18 cellular contexts compared by ENCODE assay signal in the genomic region with DNA sequence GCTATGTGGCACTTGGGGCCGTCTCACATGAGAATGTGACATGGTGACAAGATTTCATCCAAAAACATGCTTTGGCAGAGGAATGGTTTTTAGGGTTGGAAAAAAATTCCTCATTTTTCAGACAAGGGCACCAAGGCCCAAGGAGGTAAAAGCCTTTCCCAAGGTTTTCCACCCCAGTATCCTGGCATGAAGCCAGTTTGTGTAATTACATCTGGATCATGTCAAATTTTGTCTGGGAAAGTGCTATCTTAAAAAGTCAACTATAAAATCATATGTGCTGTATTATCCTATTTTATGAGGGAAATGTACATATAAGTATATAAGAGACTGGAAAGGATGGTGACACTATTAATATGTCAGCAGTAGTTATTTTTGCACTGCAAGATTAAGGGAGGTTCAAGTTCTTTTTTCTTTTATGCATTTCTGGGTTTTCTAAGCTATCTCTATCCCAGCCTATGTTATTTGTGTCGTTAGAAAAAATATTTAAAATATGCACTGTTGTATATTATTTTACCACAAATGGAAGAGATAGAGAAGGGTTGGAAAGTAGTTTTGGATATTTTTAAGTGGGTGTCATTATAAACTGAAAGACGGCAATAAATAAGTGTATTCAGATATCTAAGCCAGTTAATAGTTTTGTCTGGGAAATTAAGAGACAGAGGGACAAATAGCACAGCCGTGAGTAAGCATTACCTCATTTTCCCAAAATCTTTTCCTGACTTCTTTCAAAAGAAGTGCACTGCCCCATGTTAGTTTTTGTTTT. TPM values are rescaled to one million over a fixed set of nuclear protein-coding genes. Genes with fewer than 3 reads are reported as not detected.
DNase-seq lines count a peak whose midpoint lies in the region; ATAC-seq and TF ChIP-seq lines count a peak whose summit lies in the region.
"Had no signal": no experiment of that assay in that cellular context is flagged by ENCODE, and none has a peak within 500 bp of the region (broad histone marks: within the 10 kb centered on the region; RNA-seq: fewer than 3 reads in every experiment).

No MANE protein-coding gene starts in this region.

- intact Hi-C loops in sigmoid colon (cut with DNase I) = loop anchor here (5.0 kb wide), 1 partner anchor 262 kb away; no protein-coding TSS in a partner anchor

- H3K4me2 ChIP-seq in fibroblast of lung (ENCODE audit: extremely low read depth, insufficient read depth, low read length) = peak overlapping the region; percentile 64

- 58 to 72% methylated on average over 4 of the region's 4 CpGs for WGBS in sigmoid colon, 2 donors

- no peaks in the 10 kb centered on the region for H4K20me1 ChIP-seq in fibroblast of lung (ENCODE audit: control insufficient read depth, extremely low read depth, insufficient read depth, low read length)

- no peak overlapping the region for H2AFZ ChIP-seq in fibroblast of lung (ENCODE audit: low read length)

- H3K36me3 ChIP-seq in fibroblast of lung (ENCODE audit: control insufficient read depth, insufficient read depth, low read length) = no peaks in the 10 kb centered on the region
- H3K36me3 ChIP-seq in sigmoid colon = no peaks in the 10 kb centered on the region

- no peak for ATAC-seq in HG03442 (IDR thresholded peaks at IDR 0.05; ENCODE audit: unreplicated experiment)
- ATAC-seq: activated CD4-positive, CD25-positive, alpha-beta regulatory T cell treated with anti-CD3 and anti-CD28 coated beads, Interleukin-2, amount 50 U/mL, for 24 hours had no signal

- H3K9ac ChIP-seq in fibroblast of lung (ENCODE audit: insufficient read depth, low read length) = no peak overlapping the region

- H3K27ac ChIP-seq in fibroblast of lung (ENCODE audit: insufficient read depth, low read length) (no peak overlapping the region), sigmoid colon (peak overlapping the region in 3 of 4 donors; percentile 24 to 42 (median 37)), caudate nucleus (ENCODE audit: low read depth, low read length) (no peak overlapping the region)
- H3K27ac ChIP-seq: testis had no signal

- peaks cover 11% of the 10 kb centered on the region for H3K4me1 ChIP-seq in fibroblast of lung (ENCODE audit: control insufficient read depth, extremely low read depth, insufficient read depth, low read length)
- peaks cover 0 to 13% (median 3%) of the 10 kb centered on the region in 4 donors for H3K4me1 ChIP-seq in sigmoid colon
- H3K4me1 ChIP-seq: testis had no signal

- no peak overlapping the region for H3K4me3 ChIP-seq in fibroblast of lung (replicated peaks in 1 of 4; ENCODE audit: control extremely low read depth in 1 of 4, insufficient read depth in 1 of 4, low read depth in 3 of 4, low read length in 4 of 4)
- no peak overlapping the region for H3K4me3 ChIP-seq in sigmoid colon
- H3K4me3 ChIP-seq: lung, testis had no signal

- TF ChIP-seq CTCF in fibroblast of lung (conservative IDR thresholded peaks at IDR 0.05 in 1 of 2, IDR thresholded peaks at IDR 0.05 in 1 of 2; ENCODE audit: low read depth in 1 of 2, low read length in 2 of 2) (no peak), sigmoid colon (IDR thresholded peaks at IDR 0.05) (no peak)

- TF ChIP-seq EP300 in sigmoid colon (IDR thresholded peaks at IDR 0.05) = no peak

- TF ChIP-seq POLR2A in sigmoid colon (IDR thresholded peaks at IDR 0.05) = no peak

- H3K27me3 ChIP-seq in fibroblast of lung (ENCODE audit: control insufficient read depth, insufficient read depth, low read length) (no peaks in the 10 kb centered on the region), sigmoid colon (no peaks in the 10 kb centered on the region)
- H3K27me3 ChIP-seq: testis had no signal

- no peaks in the 10 kb centered on the region for H3K79me2 ChIP-seq in fibroblast of lung (ENCODE audit: control insufficient read depth, insufficient read depth, low read length)

- DNase-seq in EL (peak; percentile 70), M059J (ENCODE audit: low read depth) (peak; percentile 51), fibroblast of lung (ENCODE audit: low read depth in 2 of 2) (peak; percentile 22 to 51), sigmoid colon (no peak), NCI-H1417 treated with DMSO at 0.1 percent for 48 hours (lab: John Stamatoyannopoulos, UW) (no peak), caudate nucleus (lab: John Stamatoyannopoulos, UW) (no peak), activated gamma-delta T cell treated with Interleukin-2 at 50 U/mL for 16 hours (no peak)
- DNase-seq: activated effector memory CD4-positive, alpha-beta T cell treated with anti-CD3 and anti-CD28 coated beads, Interleukin-2, amount 50 U/mL, for 16 hours; C1 segment of cervical spinal cord; NCI-H2107; nephron progenitor cell; RPMI8226; stimulated activated CD4-positive, alpha-beta T cell treated with anti-CD3 and anti-CD28 coated beads, Interleukin-2, amount 100 ng/mL, for 48 hours; testis had no signal

- H3K9me3 ChIP-seq in fibroblast of lung (ENCODE audit: control insufficient read depth, insufficient read depth, low read depth, low read length) (no peaks in the 10 kb centered on the region), sigmoid colon (no peaks in the 10 kb centered on the region)
- H3K9me3 ChIP-seq: testis had no signal

RNA-seq across cellular contexts. Expression of a gene that starts 13.4 kb away (rescaled TPM):
- total RNA-seq in M059J (2014; rRNA removed; shearing (Covaris generic)) = not detected in 2 replicates
- total RNA-seq in fibroblast of lung (under 0.01 and 0.17 TPM in 2 replicates), sigmoid colon (not detected)
- polyA plus RNA-seq in fibroblast of lung (0.05 TPM in 1 of 2 replicates, not detected in the other), sigmoid colon (not detected)
- not detected in 2 replicates for polyA plus RNA-seq in fibroblast of lung (2012)
- polyA minus RNA-seq in fibroblast of lung (ENCODE audit: low replicate concordance) = not detected in 2 replicates
- total RNA-seq: lung; T-helper 1 cell treated with Interleukin-12 subunit alpha and Interleukin-12 subunit beta and Interleukin-4 antibody, amounts not matched to agents 30 ng/mL and 1 ng/mL, for 36 hours had no signal
- polyA plus RNA-seq: lung had no signal

Comparison
In these comparisons a context has a peak if more than half of its experiments do, and no peak if none do; other contexts are left out.
1. DNase-seq: peak in EL (single experiment), M059J (single experiment) and fibroblast of lung (2 of 2); none in sigmoid colon (single experiment), NCI-H1417 treated with DMSO at 0.1 percent for 48 hours (single experiment), caudate nucleus (0 of 61) and activated gamma-delta T cell treated with Interleukin-2 at 50 U/mL for 16 hours (single experiment).
2. H3K27ac ChIP-seq: peak in sigmoid colon (3 of 4); none in fibroblast of lung (single experiment) and caudate nucleus (single experiment).